1 cellular context compared by ENCODE assay signal in genomic region chrX:16719334-16720084, GRCh38.
TF ChIP-seq lines count a peak whose summit lies in the region.

SYAP1 (plus strand) TSS chrX:16719612; CDS start chrX:16719725, 113 bp downstream.

TF ChIP-seq in HepG2, 621 proteins besides CTCF, POLR2A, EP300 and RAD21 (continued from another document and continues in another):
- TF ChIP-seq ELF4 (CRISPR knock-in tag; IDR thresholded peaks at IDR 0.05; ENCODE audit: borderline replicate concordance): peak; percentile 21; the same call in 1 of the 2 replicates
- TF ChIP-seq, protein P1, sequence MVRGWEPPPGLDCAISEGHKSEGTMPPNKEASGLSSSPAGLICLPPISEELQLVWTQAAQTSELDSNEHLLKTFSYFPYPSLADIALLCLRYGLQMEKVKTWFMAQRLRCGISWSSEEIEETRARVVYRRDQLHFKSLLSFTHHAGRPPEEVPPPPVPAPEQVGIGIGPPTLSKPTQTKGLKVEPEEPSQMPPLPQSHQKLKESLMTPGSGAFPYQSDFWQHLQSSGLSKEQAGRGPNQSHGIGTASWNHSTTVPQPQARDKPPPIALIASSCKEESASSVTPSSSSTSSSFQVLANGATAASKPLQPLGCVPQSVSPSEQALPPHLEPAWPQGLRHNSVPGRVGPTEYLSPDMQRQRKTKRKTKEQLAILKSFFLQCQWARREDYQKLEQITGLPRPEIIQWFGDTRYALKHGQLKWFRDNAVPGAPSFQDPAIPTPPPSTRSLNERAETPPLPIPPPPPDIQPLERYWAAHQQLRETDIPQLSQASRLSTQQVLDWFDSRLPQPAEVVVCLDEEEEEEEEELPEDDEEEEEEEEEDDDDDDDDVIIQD (CRISPR knock-in tag; IDR thresholded peaks at IDR 0.05; ENCODE audit: low read depth): no peak
- no peak for TF ChIP-seq RBM22 (optimal IDR thresholded peaks at IDR 0.05; ENCODE audit: low read length)
- no peak for TF ChIP-seq ZEB1 (IDR thresholded peaks at IDR 0.05; ENCODE audit: insufficient replicate concordance, low read depth)
- TF ChIP-seq FOXO4 (CRISPR knock-in tag; conservative IDR thresholded peaks at IDR 0.05): no peak
- no peak for TF ChIP-seq KLF11 (CRISPR knock-in tag; IDR thresholded peaks at IDR 0.05)
- TF ChIP-seq ZNF569 (CRISPR knock-in tag; IDR thresholded peaks at IDR 0.05; ENCODE audit: borderline replicate concordance): no peak
- TF ChIP-seq, protein P2, sequence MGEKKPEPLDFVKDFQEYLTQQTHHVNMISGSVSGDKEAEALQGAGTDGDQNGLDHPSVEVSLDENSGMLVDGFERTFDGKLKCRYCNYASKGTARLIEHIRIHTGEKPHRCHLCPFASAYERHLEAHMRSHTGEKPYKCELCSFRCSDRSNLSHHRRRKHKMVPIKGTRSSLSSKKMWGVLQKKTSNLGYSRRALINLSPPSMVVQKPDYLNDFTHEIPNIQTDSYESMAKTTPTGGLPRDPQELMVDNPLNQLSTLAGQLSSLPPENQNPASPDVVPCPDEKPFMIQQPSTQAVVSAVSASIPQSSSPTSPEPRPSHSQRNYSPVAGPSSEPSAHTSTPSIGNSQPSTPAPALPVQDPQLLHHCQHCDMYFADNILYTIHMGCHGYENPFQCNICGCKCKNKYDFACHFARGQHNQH (CRISPR knock-in tag; IDR thresholded peaks at IDR 0.05): no peak
- no peak for TF ChIP-seq ZNF292 (CRISPR knock-in tag; IDR thresholded peaks at IDR 0.05; ENCODE audit: borderline replicate concordance, low read depth)
- TF ChIP-seq BRD4 (CRISPR knock-in tag; IDR thresholded peaks at IDR 0.05): peak; percentile 32; the same call in 1 of the 2 replicates
- TF ChIP-seq SALL1 (CRISPR knock-in tag; IDR thresholded peaks at IDR 0.05): peak; percentile 80
- TF ChIP-seq ZNF614 (CRISPR knock-in tag; IDR thresholded peaks at IDR 0.05; ENCODE audit: borderline replicate concordance): no peak
- TF ChIP-seq DR1 (CRISPR knock-in tag; IDR thresholded peaks at IDR 0.05): peak; percentile 69
- no peak for TF ChIP-seq TERF1 (CRISPR knock-in tag; IDR thresholded peaks at IDR 0.05)
- peak; percentile 59 for TF ChIP-seq SP2 (CRISPR knock-in tag; IDR thresholded peaks at IDR 0.05)
- no peak for TF ChIP-seq ZNF790 (CRISPR knock-in tag; IDR thresholded peaks at IDR 0.05; ENCODE audit: borderline replicate concordance)
- TF ChIP-seq ZNF572 (CRISPR knock-in tag; IDR thresholded peaks at IDR 0.05): no peak
- TF ChIP-seq YY1 (IDR thresholded peaks at IDR 0.05; ENCODE audit: insufficient read depth, insufficient replicate concordance, low read depth, low read length): no peak
- TF ChIP-seq IRF9 (CRISPR knock-in tag; IDR thresholded peaks at IDR 0.05; ENCODE audit: borderline replicate concordance): no peak
- TF ChIP-seq ZNF878 (CRISPR knock-in tag; IDR thresholded peaks at IDR 0.05): no peak
- peak; percentile 47 for TF ChIP-seq XRCC5 (optimal IDR thresholded peaks at IDR 0.05; ENCODE audit: low read length)
- no peak for TF ChIP-seq HCFC1 (IDR thresholded peaks at IDR 0.05; ENCODE audit: low read depth, low read length)
- TF ChIP-seq MAZ (IDR thresholded peaks at IDR 0.05; ENCODE audit: borderline replicate concordance, low read depth, low read length): no peak
- TF ChIP-seq MAZ (CRISPR knock-in tag; IDR thresholded peaks at IDR 0.05; ENCODE audit: low read depth): peak; percentile 62
- TF ChIP-seq, protein P3, sequence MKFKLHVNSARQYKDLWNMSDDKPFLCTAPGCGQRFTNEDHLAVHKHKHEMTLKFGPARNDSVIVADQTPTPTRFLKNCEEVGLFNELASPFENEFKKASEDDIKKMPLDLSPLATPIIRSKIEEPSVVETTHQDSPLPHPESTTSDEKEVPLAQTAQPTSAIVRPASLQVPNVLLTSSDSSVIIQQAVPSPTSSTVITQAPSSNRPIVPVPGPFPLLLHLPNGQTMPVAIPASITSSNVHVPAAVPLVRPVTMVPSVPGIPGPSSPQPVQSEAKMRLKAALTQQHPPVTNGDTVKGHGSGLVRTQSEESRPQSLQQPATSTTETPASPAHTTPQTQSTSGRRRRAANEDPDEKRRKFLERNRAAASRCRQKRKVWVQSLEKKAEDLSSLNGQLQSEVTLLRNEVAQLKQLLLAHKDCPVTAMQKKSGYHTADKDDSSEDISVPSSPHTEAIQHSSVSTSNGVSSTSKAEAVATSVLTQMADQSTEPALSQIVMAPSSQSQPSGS (CRISPR knock-in tag; IDR thresholded peaks at IDR 0.05): peak; percentile 90
- TF ChIP-seq ZNF160 (CRISPR knock-in tag; IDR thresholded peaks at IDR 0.05): no peak
- TF ChIP-seq MTF2 (CRISPR knock-in tag; IDR thresholded peaks at IDR 0.05; ENCODE audit: borderline replicate concordance): no peak
- 0 out of 2 replicates have a peak, but pooled peaks have one; percentile 37 for TF ChIP-seq SALL2 (CRISPR knock-in tag; IDR thresholded peaks at IDR 0.05)
- TF ChIP-seq TGIF2 (CRISPR knock-in tag; IDR thresholded peaks at IDR 0.05): no peak; the same call in 1 of the 2 replicates
- TF ChIP-seq, protein P4, sequence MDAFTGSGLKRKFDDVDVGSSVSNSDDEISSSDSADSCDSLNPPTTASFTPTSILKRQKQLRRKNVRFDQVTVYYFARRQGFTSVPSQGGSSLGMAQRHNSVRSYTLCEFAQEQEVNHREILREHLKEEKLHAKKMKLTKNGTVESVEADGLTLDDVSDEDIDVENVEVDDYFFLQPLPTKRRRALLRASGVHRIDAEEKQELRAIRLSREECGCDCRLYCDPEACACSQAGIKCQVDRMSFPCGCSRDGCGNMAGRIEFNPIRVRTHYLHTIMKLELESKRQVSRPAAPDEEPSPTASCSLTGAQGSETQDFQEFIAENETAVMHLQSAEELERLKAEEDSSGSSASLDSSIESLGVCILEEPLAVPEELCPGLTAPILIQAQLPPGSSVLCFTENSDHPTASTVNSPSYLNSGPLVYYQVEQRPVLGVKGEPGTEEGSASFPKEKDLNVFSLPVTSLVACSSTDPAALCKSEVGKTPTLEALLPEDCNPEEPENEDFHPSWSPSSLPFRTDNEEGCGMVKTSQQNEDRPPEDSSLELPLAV (CRISPR knock-in tag; conservative IDR thresholded peaks at IDR 0.05; ENCODE audit: low read depth): no peak
- peak; percentile 12; the same call in 1 of the 2 replicates for TF ChIP-seq ZNF768 (CRISPR knock-in tag; IDR thresholded peaks at IDR 0.05)
- no peak for TF ChIP-seq ZBTB14 (CRISPR knock-in tag; IDR thresholded peaks at IDR 0.05)
- no peak for TF ChIP-seq FOXP4 (CRISPR knock-in tag; IDR thresholded peaks at IDR 0.05)
- TF ChIP-seq, protein P5, sequence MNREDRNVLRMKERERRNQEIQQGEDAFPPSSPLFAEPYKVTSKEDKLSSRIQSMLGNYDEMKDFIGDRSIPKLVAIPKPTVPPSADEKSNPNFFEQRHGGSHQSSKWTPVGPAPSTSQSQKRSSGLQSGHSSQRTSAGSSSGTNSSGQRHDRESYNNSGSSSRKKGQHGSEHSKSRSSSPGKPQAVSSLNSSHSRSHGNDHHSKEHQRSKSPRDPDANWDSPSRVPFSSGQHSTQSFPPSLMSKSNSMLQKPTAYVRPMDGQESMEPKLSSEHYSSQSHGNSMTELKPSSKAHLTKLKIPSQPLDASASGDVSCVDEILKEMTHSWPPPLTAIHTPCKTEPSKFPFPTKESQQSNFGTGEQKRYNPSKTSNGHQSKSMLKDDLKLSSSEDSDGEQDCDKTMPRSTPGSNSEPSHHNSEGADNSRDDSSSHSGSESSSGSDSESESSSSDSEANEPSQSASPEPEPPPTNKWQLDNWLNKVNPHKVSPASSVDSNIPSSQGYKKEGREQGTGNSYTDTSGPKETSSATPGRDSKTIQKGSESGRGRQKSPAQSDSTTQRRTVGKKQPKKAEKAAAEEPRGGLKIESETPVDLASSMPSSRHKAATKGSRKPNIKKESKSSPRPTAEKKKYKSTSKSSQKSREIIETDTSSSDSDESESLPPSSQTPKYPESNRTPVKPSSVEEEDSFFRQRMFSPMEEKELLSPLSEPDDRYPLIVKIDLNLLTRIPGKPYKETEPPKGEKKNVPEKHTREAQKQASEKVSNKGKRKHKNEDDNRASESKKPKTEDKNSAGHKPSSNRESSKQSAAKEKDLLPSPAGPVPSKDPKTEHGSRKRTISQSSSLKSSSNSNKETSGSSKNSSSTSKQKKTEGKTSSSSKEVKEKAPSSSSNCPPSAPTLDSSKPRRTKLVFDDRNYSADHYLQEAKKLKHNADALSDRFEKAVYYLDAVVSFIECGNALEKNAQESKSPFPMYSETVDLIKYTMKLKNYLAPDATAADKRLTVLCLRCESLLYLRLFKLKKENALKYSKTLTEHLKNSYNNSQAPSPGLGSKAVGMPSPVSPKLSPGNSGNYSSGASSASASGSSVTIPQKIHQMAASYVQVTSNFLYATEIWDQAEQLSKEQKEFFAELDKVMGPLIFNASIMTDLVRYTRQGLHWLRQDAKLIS (CRISPR knock-in tag; IDR thresholded peaks at IDR 0.05): no peak
- TF ChIP-seq ZHX1 (CRISPR knock-in tag; IDR thresholded peaks at IDR 0.05; ENCODE audit: low read depth): 0 out of 2 replicates have a peak, but pooled peaks have one; percentile 75
- TF ChIP-seq, protein P6, sequence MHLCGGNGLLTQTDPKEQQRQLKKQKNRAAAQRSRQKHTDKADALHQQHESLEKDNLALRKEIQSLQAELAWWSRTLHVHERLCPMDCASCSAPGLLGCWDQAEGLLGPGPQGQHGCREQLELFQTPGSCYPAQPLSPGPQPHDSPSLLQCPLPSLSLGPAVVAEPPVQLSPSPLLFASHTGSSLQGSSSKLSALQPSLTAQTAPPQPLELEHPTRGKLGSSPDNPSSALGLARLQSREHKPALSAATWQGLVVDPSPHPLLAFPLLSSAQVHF (CRISPR knock-in tag; IDR thresholded peaks at IDR 0.05): no peak
- no peak for TF ChIP-seq FOXA1 (IDR thresholded peaks at IDR 0.05)
- TF ChIP-seq FOXA1 (CRISPR knock-in tag; IDR thresholded peaks at IDR 0.05): no peak; the same call in 1 of the 2 replicates
- TF ChIP-seq ZNF260 (CRISPR knock-in tag; IDR thresholded peaks at IDR 0.05; ENCODE audit: borderline replicate concordance, low read depth): no peak
- no peak; the same call in 1 of the 2 replicates for TF ChIP-seq FOXC1 (CRISPR knock-in tag; IDR thresholded peaks at IDR 0.05; ENCODE audit: borderline replicate concordance)
- TF ChIP-seq ZNF460 (CRISPR knock-in tag; IDR thresholded peaks at IDR 0.05; ENCODE audit: borderline replicate concordance): no peak
